Comparison of ENCODE assay signal across 38 cellular contexts in the genomic region with DNA sequence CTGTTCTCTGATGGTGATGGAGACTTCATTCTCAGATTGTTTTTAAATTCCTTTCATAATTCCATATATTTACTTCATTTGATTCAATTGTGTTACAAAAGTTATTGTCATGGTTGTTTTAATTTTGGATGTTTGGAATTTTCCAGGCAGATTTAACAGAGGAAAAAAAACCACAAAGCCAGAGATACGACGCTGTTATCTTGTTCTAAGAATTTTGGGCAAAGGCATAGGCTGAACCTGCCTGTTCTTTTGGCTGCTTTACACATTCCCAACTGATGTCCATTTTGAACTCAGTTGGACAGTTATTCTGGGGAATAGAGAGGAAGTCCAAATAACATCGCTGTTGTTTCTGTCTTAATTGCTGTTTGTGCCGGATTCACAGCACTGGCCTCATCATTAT.
"Had no signal": no experiment of that assay in that cellular context is flagged by ENCODE, and none has a peak within 500 bp of the region (broad histone marks: within the 10 kb centered on the region; RNA-seq: fewer than 3 reads in every experiment).

No MANE protein-coding gene starts in this region.

- H3K27me3 ChIP-seq: cardiac muscle cell had no signal

- H3K9me3 ChIP-seq: adrenal gland had no signal

- ATAC-seq: activated CD8-positive, alpha-beta T cell treated with anti-CD3 and anti-CD28 coated beads for 36 hours; activated naive CD4-positive, alpha-beta T cell treated with anti-CD3 and anti-CD28 coated beads, Interleukin-2, amount 50 U/mL, for 72 hours; activated T-cell treated with anti-CD3 and anti-CD28 coated beads, Interleukin-2, amount 50 U/mL, for 4 hours; activated T-cell treated with anti-CD3 and anti-CD28 coated beads, Interleukin-2, amount 50 U/mL, for 72 hours; activated T-helper 17 cell treated with anti-CD3 and anti-CD28 coated beads, Interleukin-2, amount 50 U/mL, for 72 hours had no signal

- H3K27ac ChIP-seq: adrenal gland, cardiac muscle cell, VCaP had no signal

- FAIRE-seq: bronchial epithelial cell, TTC549 had no signal

- H3K9me3 Mint-ChIP-seq: activated B cell treated with CpG ODN at 0.5 μM for 24 hours; activated CD4-positive, alpha-beta memory T cell treated with anti-CD3 and anti-CD28 coated beads for 36 hours; activated CD4-positive, alpha-beta T cell treated with anti-CD3 and anti-CD28 coated beads, Interleukin-2, amount 10 ng/mL, durations not matched to agents 24 days and 14 days; activated CD8-positive, alpha-beta T cell treated with anti-CD3 and anti-CD28 coated beads for 36 hours; activated naive CD4-positive, alpha-beta T cell treated with anti-CD3 and anti-CD28 coated beads for 36 hours; activated naive CD8-positive, alpha-beta T cell treated with anti-CD3 and anti-CD28 coated beads for 36 hours; activated T-cell treated with anti-CD3 and anti-CD28 coated beads, Interleukin-2, amount 50 U/mL, for 4 hours; activated T-cell treated with anti-CD3 and anti-CD28 coated beads, Interleukin-2, amount 50 U/mL, for 72 hours; activated T-helper 1 cell treated with anti-CD3 and anti-CD28 coated beads, Interleukin-12 subunit alpha, Interleukin-12 subunit beta, Interleukin-2, Interleukin-4 antibody, amounts not matched to agents 30 ng/mL and 10 ng/mL and 1 ng/mL, durations not matched to agents 14 hours and 24 hours and 36 hours; activated T-helper 17 cell treated with anti-CD3 and anti-CD28 coated beads, Interleukin-2, amount 50 U/mL, for 72 hours; T-helper 1 cell treated with Interleukin-12 subunit alpha and Interleukin-12 subunit beta and Interleukin-4 antibody, amounts not matched to agents 30 μg/mL and 1 μg/mL, for 36 hours; T-helper 2 cell treated with Interferon-gamma antibody and Interleukin-4, amounts not matched to agents 5 μg/mL and 100 μg/mL, for 36 hours had no signal

- H3K36me3 ChIP-seq: adrenal gland, cardiac muscle cell had no signal

- H3K27ac Mint-ChIP-seq: activated B cell treated with CpG ODN at 0.5 μM for 24 hours; activated CD4-positive, alpha-beta memory T cell treated with anti-CD3 and anti-CD28 coated beads for 36 hours; activated CD4-positive, alpha-beta T cell treated with anti-CD3 and anti-CD28 coated beads, Interleukin-2, amount 10 ng/mL, durations not matched to agents 24 days and 14 days; activated CD8-positive, alpha-beta T cell treated with anti-CD3 and anti-CD28 coated beads for 36 hours; activated naive CD4-positive, alpha-beta T cell treated with anti-CD3 and anti-CD28 coated beads for 36 hours; activated naive CD4-positive, alpha-beta T cell treated with anti-CD3 and anti-CD28 coated beads, Interleukin-2, amount 50 U/mL, for 72 hours; activated naive CD8-positive, alpha-beta T cell treated with anti-CD3 and anti-CD28 coated beads for 36 hours; activated T-cell treated with anti-CD3 and anti-CD28 coated beads, Interleukin-2, amount 50 U/mL, for 72 hours; activated T-helper 1 cell treated with anti-CD3 and anti-CD28 coated beads, Interleukin-12 subunit alpha, Interleukin-12 subunit beta, Interleukin-2, Interleukin-4 antibody, amounts not matched to agents 30 ng/mL and 10 ng/mL and 1 ng/mL, durations not matched to agents 14 hours and 24 hours and 36 hours; activated T-helper 17 cell treated with anti-CD3 and anti-CD28 coated beads, Interleukin-2, amount 50 U/mL, for 72 hours; brain; T-helper 1 cell treated with Interleukin-12 subunit alpha and Interleukin-12 subunit beta and Interleukin-4 antibody, amounts not matched to agents 30 μg/mL and 1 μg/mL, for 36 hours; T-helper 2 cell treated with Interferon-gamma antibody and Interleukin-4, amounts not matched to agents 5 μg/mL and 100 μg/mL, for 36 hours had no signal

- H3K4me3 ChIP-seq: adrenal gland, cardiac muscle cell had no signal

- DNase-seq: activated B cell treated with CpG ODN at 0.5 μM for 24 hours; activated CD4-positive, alpha-beta memory T cell treated with anti-CD3 and anti-CD28 coated beads for 36 hours; activated CD4-positive, alpha-beta T cell treated with anti-CD3 and anti-CD28 coated beads for 4 hours; activated CD4-positive, alpha-beta T cell treated with anti-CD3 and anti-CD28 coated beads, Interleukin-2, amount 10 ng/mL, durations not matched to agents 24 days and 14 days; activated CD4-positive, alpha-beta T cell treated with anti-CD3 and anti-CD28 coated beads, Interleukin-2, amount 50 U/mL, for 1 hour; activated CD4-positive, alpha-beta T cell treated with anti-CD3 and anti-CD28 coated beads, Interleukin-2, amount 50 U/mL, for 4 hours; activated CD4-positive, CD25-positive, alpha-beta regulatory T cell treated with anti-CD3 and anti-CD28 coated beads, Interleukin-2, amount 50 U/mL, for 72 hours; activated CD8-positive, alpha-beta memory T cell treated with anti-CD3 and anti-CD28 coated beads, Interleukin-2, amount 50 U/mL, for 4 hours; activated CD8-positive, alpha-beta T cell treated with anti-CD3 and anti-CD28 coated beads for 36 hours; activated effector memory CD4-positive, alpha-beta T cell treated with anti-CD3 and anti-CD28 coated beads, Interleukin-2, amount 50 U/mL, for 16 hours; activated gamma-delta T cell treated with Interleukin-2 at 50 U/mL for 16 hours; activated naive CD4-positive, alpha-beta T cell; activated naive CD4-positive, alpha-beta T cell treated with anti-CD3 and anti-CD28 coated beads for 36 hours; activated naive CD4-positive, alpha-beta T cell treated with anti-CD3 and anti-CD28 coated beads, Interleukin-2, amount 50 U/mL, for 16 hours; activated naive CD8-positive, alpha-beta T cell treated with anti-CD3 and anti-CD28 coated beads for 36 hours; activated T-cell treated with anti-CD3 and anti-CD28 coated beads for 4 hours; activated T-cell treated with anti-CD3 and anti-CD28 coated beads, Interleukin-2, amount 50 U/mL, for 1 hour; activated T-cell treated with anti-CD3 and anti-CD28 coated beads, Interleukin-2, amount 50 U/mL, for 4 hours; activated T-cell treated with anti-CD3 and anti-CD28 coated beads, Interleukin-2, amount 50 U/mL, for 72 hours; adrenal gland; amniotic stem cell; aorta; caudate nucleus; SW 1271; T-helper 1 cell; T-helper 2 cell; T-helper 9 cell had no signal

- H3K27me3 Mint-ChIP-seq: activated B cell treated with CpG ODN at 0.5 μM for 24 hours; activated CD4-positive, alpha-beta memory T cell treated with anti-CD3 and anti-CD28 coated beads for 36 hours; activated CD4-positive, alpha-beta T cell treated with anti-CD3 and anti-CD28 coated beads, Interleukin-2, amount 10 ng/mL, durations not matched to agents 24 days and 14 days; activated CD8-positive, alpha-beta T cell treated with anti-CD3 and anti-CD28 coated beads for 36 hours; activated naive CD8-positive, alpha-beta T cell treated with anti-CD3 and anti-CD28 coated beads for 36 hours; activated T-helper 17 cell treated with anti-CD3 and anti-CD28 coated beads, Interleukin-2, amount 50 U/mL, for 72 hours; brain; central memory CD8-positive, alpha-beta T cell had no signal

- H3K36me3 Mint-ChIP-seq: activated CD4-positive, alpha-beta memory T cell treated with anti-CD3 and anti-CD28 coated beads for 36 hours; activated naive CD4-positive, alpha-beta T cell treated with anti-CD3 and anti-CD28 coated beads, Interleukin-2, amount 50 U/mL, for 72 hours; activated naive CD8-positive, alpha-beta T cell treated with anti-CD3 and anti-CD28 coated beads for 36 hours had no signal

- H3K4me1 ChIP-seq: adrenal gland had no signal

- H3K4me3 Mint-ChIP-seq: activated B cell treated with CpG ODN at 0.5 μM for 24 hours; activated CD4-positive, alpha-beta memory T cell treated with anti-CD3 and anti-CD28 coated beads for 36 hours; activated CD4-positive, alpha-beta T cell treated with anti-CD3 and anti-CD28 coated beads, Interleukin-2, amount 10 ng/mL, durations not matched to agents 24 days and 14 days; activated CD8-positive, alpha-beta T cell treated with anti-CD3 and anti-CD28 coated beads for 36 hours; activated naive CD4-positive, alpha-beta T cell treated with anti-CD3 and anti-CD28 coated beads for 36 hours; activated naive CD8-positive, alpha-beta T cell treated with anti-CD3 and anti-CD28 coated beads for 36 hours; activated T-cell treated with anti-CD3 and anti-CD28 coated beads, Interleukin-2, amount 50 U/mL, for 4 hours; activated T-cell treated with anti-CD3 and anti-CD28 coated beads, Interleukin-2, amount 50 U/mL, for 72 hours; activated T-helper 1 cell treated with anti-CD3 and anti-CD28 coated beads, Interleukin-12 subunit alpha, Interleukin-12 subunit beta, Interleukin-2, Interleukin-4 antibody, amounts not matched to agents 30 ng/mL and 10 ng/mL and 1 ng/mL, durations not matched to agents 14 hours and 24 hours and 36 hours; activated T-helper 17 cell treated with anti-CD3 and anti-CD28 coated beads, Interleukin-2, amount 50 U/mL, for 72 hours; brain; central memory CD8-positive, alpha-beta T cell; T-helper 1 cell treated with Interleukin-12 subunit alpha and Interleukin-12 subunit beta and Interleukin-4 antibody, amounts not matched to agents 30 μg/mL and 1 μg/mL, for 36 hours; T-helper 2 cell treated with Interferon-gamma antibody and Interleukin-4, amounts not matched to agents 5 μg/mL and 100 μg/mL, for 36 hours had no signal

- H3K4me1 Mint-ChIP-seq: activated B cell treated with CpG ODN at 0.5 μM for 24 hours; activated CD4-positive, alpha-beta T cell treated with anti-CD3 and anti-CD28 coated beads, Interleukin-2, amount 10 ng/mL, durations not matched to agents 24 days and 14 days; activated naive CD8-positive, alpha-beta T cell treated with anti-CD3 and anti-CD28 coated beads for 36 hours; activated T-helper 17 cell treated with anti-CD3 and anti-CD28 coated beads, Interleukin-2, amount 50 U/mL, for 72 hours; brain; central memory CD8-positive, alpha-beta T cell had no signal
